8 cellular contexts compared by ENCODE assay signal in genomic region chr19:9827325-9828238, GRCh38. TPM values are rescaled to one million over a fixed set of nuclear protein-coding genes. Genes with fewer than 3 reads are reported as not detected.
DNase-seq lines count a peak whose midpoint lies in the region; ATAC-seq and TF ChIP-seq lines count a peak whose summit lies in the region.

Gene UBL5, plus strand, starts transcription at chr19:9827918. Its CDS starts 420 bp downstream, at chr19:9828338.

- H3K9me3 ChIP-seq in spleen: no peaks in the 10 kb centered on the region

- peak; percentile 40 for DNase-seq in AG09319 (ENCODE audit: extremely low read depth, low read depth)
- peak; percentile 66 to 87 for DNase-seq in NCI-H446 (lab: John Stamatoyannopoulos, UW)
- DNase-seq in activated CD4-positive, CD25-positive, alpha-beta regulatory T cell treated with anti-CD3 and anti-CD28 coated beads, Interleukin-2, amount 50 U/mL, for 16 hours (ENCODE audit: low read depth, low spot score): peak; percentile 85
- DNase-seq in central memory CD4-positive, alpha-beta T cell: peak; percentile 88
- DNase-seq in iris pigment epithelial cell (ENCODE audit: low read depth): peak; percentile 84
- DNase-seq in spleen: peak; percentile 95

- H3K4me1 ChIP-seq in spleen: peaks cover 20 to 41% (median 32%) of the 10 kb centered on the region in 6 donors

- ATAC-seq in GM19035 (IDR thresholded peaks at IDR 0.05; ENCODE audit: unreplicated experiment) (peak; percentile 89), HG03342 (IDR thresholded peaks at IDR 0.05; ENCODE audit: unreplicated experiment) (peak; percentile 84)

- intact Hi-C loops in spleen (cut with DNase I; ENCODE audit: low total_unique reads): no loop called here

- 0 to 1% (median 1%) methylated on average over 34 to 61 of the region's 61 CpGs for WGBS in spleen, 5 donors

- TF ChIP-seq POLR2A in spleen (IDR thresholded peaks at IDR 0.05): peak in 1 of 3 donors; percentile 42

- peaks cover 0 to 45% (median 18%) of the 10 kb centered on the region in 6 donors for H3K36me3 ChIP-seq in spleen

- H3K4me3 ChIP-seq in spleen: peak within 1 kb of the TSS; percentile 81 to 98 (median 88)

- TF ChIP-seq CTCF in AG09319 (IDR thresholded peaks at IDR 0.05; ENCODE audit: low read depth, low read length) (no peak), spleen (IDR thresholded peaks at IDR 0.05 in 8 of 11, conservative IDR thresholded peaks at IDR 0.05 in 3 of 11) (no peak)

- H3K27me3 ChIP-seq in spleen (replicated peaks in 1 of 7): no peaks in the 10 kb centered on the region

- peak within 1 kb of the TSS; percentile 54 to 90 (median 87) for H3K27ac ChIP-seq in spleen

RNA-seq across cellular contexts. Expression of gene UBL5, which starts in this region (rescaled TPM):
- 100 to 1,000 TPM; 180 to 286 (median 224) TPM for total RNA-seq in spleen
- polyA plus RNA-seq in spleen: 100 to 1,000 TPM; 615 to 778 (median 743) TPM

Comparison
In these comparisons a context has a peak if more than half of its experiments do, and no peak if none do; other contexts are left out.
1. Peak in every context shown above with its lines: DNase-seq, ATAC-seq, H3K4me3 ChIP-seq and H3K27ac ChIP-seq.
2. DNase-seq: peak in every context shown above with its lines; median percentile 95 in spleen; 88 in central memory CD4-positive, alpha-beta T cell; 85 in activated CD4-positive, CD25-positive, alpha-beta regulatory T cell treated with anti-CD3 and anti-CD28 coated beads, Interleukin-2, amount 50 U/mL, for 16 hours; 84 in iris pigment epithelial cell; 76 in NCI-H446; 40 in AG09319.